Comparison of ENCODE assay signal across 28 cellular contexts in genomic region chr1:44338136-44338535, GRCh38.
"Had no signal": no experiment of that assay in that cellular context is flagged by ENCODE, and none has a peak within 500 bp of the region (broad histone marks: within the 10 kb centered on the region; RNA-seq: fewer than 3 reads in every experiment).

No MANE protein-coding gene starts in this region.

- H3K27ac ChIP-seq: colonic mucosa, esophagus muscularis mucosa, foreskin keratinocyte, gastrocnemius medialis, heart left ventricle had no signal

- H3K27me3 Mint-ChIP-seq: activated CD4-positive, alpha-beta memory T cell treated with anti-CD3 and anti-CD28 coated beads for 36 hours; activated CD4-positive, alpha-beta T cell treated with anti-CD3 and anti-CD28 coated beads for 36 hours; activated CD4-positive, alpha-beta T cell treated with anti-CD3 and anti-CD28 coated beads, Interleukin-2, amount 10 ng/mL, durations not matched to agents 24 days and 14 days; activated CD8-positive, alpha-beta memory T cell treated with anti-CD3 and anti-CD28 coated beads, Interleukin-2, amount 10 ng/mL, durations not matched to agents 7 days and 5 days; activated naive CD4-positive, alpha-beta T cell treated with anti-CD3 and anti-CD28 coated beads, Interleukin-2, amount 50 U/mL, for 24 hours had no signal

- ATAC-seq: activated CD4-positive, alpha-beta T cell treated with anti-CD3 and anti-CD28 coated beads for 36 hours; activated CD8-positive, alpha-beta memory T cell treated with anti-CD3 and anti-CD28 coated beads, Interleukin-2, amount 10 ng/mL, durations not matched to agents 7 days and 5 days; activated CD8-positive, alpha-beta T cell treated with anti-CD3 and anti-CD28 coated beads, Interleukin-2, amount 10 ng/mL, durations not matched to agents 7 days and 5 days; foreskin keratinocyte; gastrocnemius medialis; heart left ventricle had no signal

- H3K4me3 Mint-ChIP-seq: activated CD4-positive, alpha-beta memory T cell treated with anti-CD3 and anti-CD28 coated beads for 36 hours; activated CD4-positive, alpha-beta T cell treated with anti-CD3 and anti-CD28 coated beads for 36 hours; activated CD4-positive, alpha-beta T cell treated with anti-CD3 and anti-CD28 coated beads, Interleukin-2, amount 10 ng/mL, durations not matched to agents 24 days and 14 days; activated CD8-positive, alpha-beta memory T cell treated with anti-CD3 and anti-CD28 coated beads, Interleukin-2, amount 10 ng/mL, durations not matched to agents 7 days and 5 days; activated CD8-positive, alpha-beta T cell treated with anti-CD3 and anti-CD28 coated beads, Interleukin-2, amount 10 ng/mL, durations not matched to agents 7 days and 5 days; activated naive CD4-positive, alpha-beta T cell treated with anti-CD3 and anti-CD28 coated beads for 36 hours; activated naive CD4-positive, alpha-beta T cell treated with anti-CD3 and anti-CD28 coated beads, Interleukin-2, amount 50 U/mL, for 24 hours; activated T-helper 1 cell treated with anti-CD3 and anti-CD28 coated beads, Interleukin-12 subunit alpha, Interleukin-12 subunit beta, Interleukin-2, Interleukin-4 antibody, amounts not matched to agents 30 ng/mL and 10 ng/mL and 1 ng/mL, durations not matched to agents 14 hours and 24 hours and 36 hours had no signal

- H3K9me3 Mint-ChIP-seq: activated CD4-positive, alpha-beta memory T cell treated with anti-CD3 and anti-CD28 coated beads for 36 hours; activated CD4-positive, alpha-beta T cell treated with anti-CD3 and anti-CD28 coated beads, Interleukin-2, amount 10 ng/mL, durations not matched to agents 24 days and 14 days; activated naive CD4-positive, alpha-beta T cell treated with anti-CD3 and anti-CD28 coated beads for 36 hours; activated naive CD4-positive, alpha-beta T cell treated with anti-CD3 and anti-CD28 coated beads, Interleukin-2, amount 50 U/mL, for 24 hours; activated T-helper 1 cell treated with anti-CD3 and anti-CD28 coated beads, Interleukin-12 subunit alpha, Interleukin-12 subunit beta, Interleukin-2, Interleukin-4 antibody, amounts not matched to agents 30 ng/mL and 10 ng/mL and 1 ng/mL, durations not matched to agents 14 hours and 24 hours and 36 hours had no signal

- H3K9me3 ChIP-seq: colonic mucosa, esophagus muscularis mucosa, gastrocnemius medialis, heart left ventricle had no signal

- H3K4me1 ChIP-seq: colonic mucosa, esophagus muscularis mucosa, foreskin keratinocyte, heart left ventricle had no signal

- H3K4me3 ChIP-seq: colonic mucosa, esophagus muscularis mucosa, gastrocnemius medialis, heart left ventricle had no signal

- FAIRE-seq: astrocyte had no signal

- DNase-seq: activated CD4-positive, alpha-beta memory T cell treated with anti-CD3 and anti-CD28 coated beads for 36 hours; activated CD4-positive, alpha-beta T cell treated with anti-CD3 and anti-CD28 coated beads for 36 hours; activated CD4-positive, alpha-beta T cell treated with anti-CD3 and anti-CD28 coated beads, Interleukin-2, amount 10 ng/mL, durations not matched to agents 24 days and 14 days; activated CD4-positive, CD25-positive, alpha-beta regulatory T cell; activated CD4-positive, CD25-positive, alpha-beta regulatory T cell treated with anti-CD3 and anti-CD28 coated beads, Interleukin-2, amount 50 U/mL, for 72 hours; activated CD8-positive, alpha-beta memory T cell treated with anti-CD3 and anti-CD28 coated beads, Interleukin-2, amount 10 ng/mL, durations not matched to agents 7 days and 5 days; activated CD8-positive, alpha-beta memory T cell treated with anti-CD3 and anti-CD28 coated beads, Interleukin-2, amount 50 U/mL, for 4 hours; activated CD8-positive, alpha-beta T cell treated with anti-CD3 and anti-CD28 coated beads, Interleukin-2, amount 10 ng/mL, durations not matched to agents 7 days and 5 days; activated effector memory CD4-positive, alpha-beta T cell treated with anti-CD3 and anti-CD28 coated beads, Interleukin-2, amount 50 U/mL, for 16 hours; activated naive CD4-positive, alpha-beta T cell treated with anti-CD3 and anti-CD28 coated beads for 36 hours; activated T-cell treated with anti-CD3 and anti-CD28 coated beads, Interleukin-2, amount 50 U/mL, for 1 hour; activated T-cell treated with anti-CD3 and anti-CD28 coated beads, Interleukin-2, amount 50 U/mL, for 48 hours; amniotic stem cell; anterior cingulate cortex; caudate nucleus; colonic mucosa; effector CD8-positive, alpha-beta T cell; erythroblast; foreskin keratinocyte; gastrocnemius medialis; glutamatergic neuron; heart left ventricle; T-helper 2 cell had no signal

- H3K4me1 Mint-ChIP-seq: activated CD4-positive, alpha-beta T cell treated with anti-CD3 and anti-CD28 coated beads for 36 hours; activated CD4-positive, alpha-beta T cell treated with anti-CD3 and anti-CD28 coated beads, Interleukin-2, amount 10 ng/mL, durations not matched to agents 24 days and 14 days; activated CD8-positive, alpha-beta memory T cell treated with anti-CD3 and anti-CD28 coated beads, Interleukin-2, amount 10 ng/mL, durations not matched to agents 7 days and 5 days had no signal

- H3K36me3 ChIP-seq: colonic mucosa had no signal

- H3K27me3 ChIP-seq: colonic mucosa, esophagus muscularis mucosa, foreskin keratinocyte, gastrocnemius medialis, heart left ventricle had no signal

- H3K27ac Mint-ChIP-seq: activated CD4-positive, alpha-beta memory T cell treated with anti-CD3 and anti-CD28 coated beads for 36 hours; activated CD4-positive, alpha-beta T cell treated with anti-CD3 and anti-CD28 coated beads for 36 hours; activated CD4-positive, alpha-beta T cell treated with anti-CD3 and anti-CD28 coated beads, Interleukin-2, amount 10 ng/mL, durations not matched to agents 24 days and 14 days; activated CD8-positive, alpha-beta memory T cell treated with anti-CD3 and anti-CD28 coated beads, Interleukin-2, amount 10 ng/mL, durations not matched to agents 7 days and 5 days; activated CD8-positive, alpha-beta T cell treated with anti-CD3 and anti-CD28 coated beads, Interleukin-2, amount 10 ng/mL, durations not matched to agents 7 days and 5 days; activated naive CD4-positive, alpha-beta T cell treated with anti-CD3 and anti-CD28 coated beads for 36 hours; activated naive CD4-positive, alpha-beta T cell treated with anti-CD3 and anti-CD28 coated beads, Interleukin-2, amount 50 U/mL, for 24 hours; activated T-helper 1 cell treated with anti-CD3 and anti-CD28 coated beads, Interleukin-12 subunit alpha, Interleukin-12 subunit beta, Interleukin-2, Interleukin-4 antibody, amounts not matched to agents 30 ng/mL and 10 ng/mL and 1 ng/mL, durations not matched to agents 14 hours and 24 hours and 36 hours; activated T-helper 2 cell treated with anti-CD3 and anti-CD28 coated beads, Interferon-gamma antibody, Interleukin-2, Interleukin-4, amounts not matched to agents 10 μg/mL and 5 μg/mL and 100 μg/mL, durations not matched to agents 14 hours and 24 hours and 36 hours had no signal
